18 cellular contexts compared by ENCODE assay signal in genomic region chr20:61941721-61942405, GRCh38.
DNase-seq lines count a peak whose midpoint lies in the region; ATAC-seq and TF ChIP-seq lines count a peak whose summit lies in the region.
"Had no signal": no experiment of that assay in that cellular context is flagged by ENCODE, and none has a peak within 500 bp of the region (broad histone marks: within the 10 kb centered on the region; RNA-seq: fewer than 3 reads in every experiment).

No MANE protein-coding gene starts in this region.

- H3K4me1 ChIP-seq in right atrium auricular region: no peaks in the 10 kb centered on the region
- H3K4me1 ChIP-seq in mucosa of descending colon (ENCODE audit: low read depth): no peaks in the 10 kb centered on the region

- no peak overlapping the region for H3K27ac ChIP-seq in right atrium auricular region
- H3K27ac ChIP-seq: KMS-11 had no signal

- DNase-seq in Right ventricle myocardium inferior (ENCODE audit: missing footprints) (peak; percentile 25), right atrium auricular region (ENCODE audit: low spot score) (no peak), left ventricle myocardium superior (peak; percentile 24), mucosa of descending colon (peak in 2 of 3 donors; percentile 4 to 23), SHP77 (lab: John Stamatoyannopoulos, UW) (no peak), T-helper 9 cell (no peak), mesothelial cell of epicardium (ENCODE audit: low spot score in 2 of 2, unreplicated experiment in 2 of 2) (no peak), CD1c-positive myeloid dendritic cell (ENCODE audit: extremely low spot score) (no peak)
- DNase-seq: CD4-positive, CD25-positive, alpha-beta regulatory T cell; COR-L47; DMS 273 treated with DMSO at 0.1 percent for 48 hours; H9; MV-4-11; NCI-H1930; NCI-H226; NCI-H524 treated with DMSO at 0.1 percent for 48 hours had no signal

- TF ChIP-seq CTCF in right atrium auricular region (IDR thresholded peaks at IDR 0.05): no peak
- TF ChIP-seq CTCF in mucosa of descending colon (IDR thresholded peaks at IDR 0.05): no peak
- TF ChIP-seq CTCF in mesothelial cell of epicardium (IDR thresholded peaks at IDR 0.05; ENCODE audit: unreplicated experiment): no peak

- H3K36me3 ChIP-seq in right atrium auricular region (no peaks in the 10 kb centered on the region), mucosa of descending colon (ENCODE audit: low read depth) (no peaks in the 10 kb centered on the region)

- H3K4me1 Mint-ChIP-seq in mesothelial cell of epicardium: no peaks in the 10 kb centered on the region
- H3K4me1 Mint-ChIP-seq: B cell; CD4-positive, CD25-positive, alpha-beta regulatory T cell had no signal

- H3K27me3 Mint-ChIP-seq in mesothelial cell of epicardium (ENCODE audit: low read depth): no peaks in the 10 kb centered on the region
- H3K27me3 Mint-ChIP-seq: B cell; CD4-positive, CD25-positive, alpha-beta regulatory T cell had no signal

- ATAC-seq in Right ventricle myocardium inferior: no peak
- ATAC-seq in left ventricle myocardium superior: no peak
- ATAC-seq in mucosa of descending colon: no peak

- H3K9me3 ChIP-seq in right atrium auricular region: no peaks in the 10 kb centered on the region
- no peaks in the 10 kb centered on the region for H3K9me3 ChIP-seq in mucosa of descending colon

- H3K4me3 ChIP-seq in right atrium auricular region (no peak overlapping the region), mucosa of descending colon (no peak overlapping the region)

- no peak overlapping the region for H3K27ac Mint-ChIP-seq in mesothelial cell of epicardium
- H3K27ac Mint-ChIP-seq: B cell; CD4-positive, CD25-positive, alpha-beta regulatory T cell; H9 had no signal

- no peaks in the 10 kb centered on the region for H3K36me3 Mint-ChIP-seq in mesothelial cell of epicardium
- H3K36me3 Mint-ChIP-seq: CD4-positive, CD25-positive, alpha-beta regulatory T cell had no signal

- no peaks in the 10 kb centered on the region for H3K27me3 ChIP-seq in right atrium auricular region

- intact Hi-C loops in Right ventricle myocardium inferior (cut with DNase I) (no loop called here), left ventricle myocardium superior (cut with micrococcal nuclease) (no loop called here), mucosa of descending colon (cut with DNase I, micrococcal nuclease) (no loop called here)

- no peaks in the 10 kb centered on the region for H3K9me3 Mint-ChIP-seq in mesothelial cell of epicardium

- H3K4me3 Mint-ChIP-seq in mesothelial cell of epicardium: no peak overlapping the region
- H3K4me3 Mint-ChIP-seq: B cell; CD4-positive, CD25-positive, alpha-beta regulatory T cell; H9 had no signal

Comparison
In these comparisons a context has a peak if more than half of its experiments do, and no peak if none do; other contexts are left out.
1. DNase-seq: peak in Right ventricle myocardium inferior (single experiment), left ventricle myocardium superior (single experiment) and mucosa of descending colon (2 of 3); none in right atrium auricular region (single experiment), SHP77 (0 of 2), T-helper 9 cell (single experiment), mesothelial cell of epicardium (0 of 2) and CD1c-positive myeloid dendritic cell (single experiment).